In the genomic region with DNA sequence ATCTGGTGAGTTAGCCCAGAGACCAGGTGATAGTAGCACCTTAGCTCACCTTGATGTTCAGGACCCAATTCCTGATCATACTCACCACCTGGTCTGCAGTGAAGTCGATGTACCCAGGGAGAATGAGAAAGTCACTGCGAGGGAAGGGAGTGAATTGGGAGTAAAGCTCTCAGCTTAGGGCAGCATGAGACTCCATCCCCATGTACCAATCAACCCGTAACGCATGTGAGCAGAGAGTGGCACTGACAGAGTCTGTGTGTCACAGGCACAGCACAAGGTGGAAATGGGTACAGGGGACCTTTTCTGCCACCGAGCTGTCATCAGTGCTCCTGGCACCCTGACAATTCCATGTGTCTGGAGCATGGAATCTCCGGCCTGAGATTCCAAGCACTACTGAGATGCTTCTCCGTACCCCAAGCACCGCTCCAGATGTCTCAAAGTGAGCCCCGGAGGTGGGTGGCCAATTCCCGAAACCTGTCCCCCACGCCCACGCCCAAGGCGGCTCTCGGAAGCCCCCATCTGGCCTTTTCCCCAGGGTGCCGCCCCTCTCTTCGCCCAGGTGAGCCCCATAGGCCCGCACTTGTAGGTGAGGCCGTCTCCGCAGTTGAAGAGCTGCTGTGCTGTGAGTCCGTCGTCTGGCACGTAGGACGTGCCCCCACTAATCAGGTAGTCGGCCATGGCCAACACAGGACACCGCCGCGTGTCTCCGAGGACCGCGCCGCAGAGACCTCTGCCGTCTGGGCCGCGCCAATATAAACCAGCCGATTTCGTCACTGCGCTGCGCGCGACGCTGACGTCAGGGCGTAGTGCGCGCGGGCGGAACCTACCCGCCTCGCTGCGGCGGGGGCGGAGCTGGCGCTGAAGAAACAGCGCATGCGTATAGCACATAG, we compare ENCODE assay signal across 1 cellular context.
TF ChIP-seq lines count a peak whose summit lies in the region.

TSS of gene IMPDH2 (minus strand) at position 726 of the 890 bp plus-strand sequence. CDS start at position 678, 48 bp downstream.

TF ChIP-seq in K562, 482 proteins besides CTCF, POLR2A, EP300 and RAD21 (continued from another document and continues in another):
- TF ChIP-seq, protein P1, sequence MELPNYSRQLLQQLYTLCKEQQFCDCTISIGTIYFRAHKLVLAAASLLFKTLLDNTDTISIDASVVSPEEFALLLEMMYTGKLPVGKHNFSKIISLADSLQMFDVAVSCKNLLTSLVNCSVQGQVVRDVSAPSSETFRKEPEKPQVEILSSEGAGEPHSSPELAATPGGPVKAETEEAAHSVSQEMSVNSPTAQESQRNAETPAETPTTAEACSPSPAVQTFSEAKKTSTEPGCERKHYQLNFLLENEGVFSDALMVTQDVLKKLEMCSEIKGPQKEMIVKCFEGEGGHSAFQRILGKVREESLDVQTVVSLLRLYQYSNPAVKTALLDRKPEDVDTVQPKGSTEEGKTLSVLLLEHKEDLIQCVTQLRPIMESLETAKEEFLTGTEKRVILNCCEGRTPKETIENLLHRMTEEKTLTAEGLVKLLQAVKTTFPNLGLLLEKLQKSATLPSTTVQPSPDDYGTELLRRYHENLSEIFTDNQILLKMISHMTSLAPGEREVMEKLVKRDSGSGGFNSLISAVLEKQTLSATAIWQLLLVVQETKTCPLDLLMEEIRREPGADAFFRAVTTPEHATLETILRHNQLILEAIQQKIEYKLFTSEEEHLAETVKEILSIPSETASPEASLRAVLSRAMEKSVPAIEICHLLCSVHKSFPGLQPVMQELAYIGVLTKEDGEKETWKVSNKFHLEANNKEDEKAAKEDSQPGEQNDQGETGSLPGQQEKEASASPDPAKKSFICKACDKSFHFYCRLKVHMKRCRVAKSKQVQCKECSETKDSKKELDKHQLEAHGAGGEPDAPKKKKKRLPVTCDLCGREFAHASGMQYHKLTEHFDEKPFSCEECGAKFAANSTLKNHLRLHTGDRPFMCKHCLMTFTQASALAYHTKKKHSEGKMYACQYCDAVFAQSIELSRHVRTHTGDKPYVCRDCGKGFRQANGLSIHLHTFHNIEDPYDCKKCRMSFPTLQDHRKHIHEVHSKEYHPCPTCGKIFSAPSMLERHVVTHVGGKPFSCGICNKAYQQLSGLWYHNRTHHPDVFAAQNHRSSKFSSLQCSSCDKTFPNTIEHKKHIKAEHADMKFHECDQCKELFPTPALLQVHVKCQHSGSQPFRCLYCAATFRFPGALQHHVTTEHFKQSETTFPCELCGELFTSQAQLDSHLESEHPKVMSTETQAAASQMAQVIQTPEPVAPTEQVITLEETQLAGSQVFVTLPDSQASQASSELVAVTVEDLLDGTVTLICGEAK (IDR thresholded peaks at IDR 0.05), result no peak
- TF ChIP-seq, protein P1 (CRISPR knock-in tag; IDR thresholded peaks at IDR 0.05), result no peak
- TF ChIP-seq BRF1 (IDR thresholded peaks at IDR 0.05; ENCODE audit: borderline replicate concordance, extremely low read depth, insufficient read length) (no peak), ETV6 (IDR thresholded peaks at IDR 0.05; ENCODE audit: borderline replicate concordance in 1 of 2, low read depth in 2 of 2, low read length in 1 of 2) (no peak), ETV6 (CRISPR knock-in tag; IDR thresholded peaks at IDR 0.05; ENCODE audit: borderline replicate concordance) (no peak), E2F8 (IDR thresholded peaks at IDR 0.05; ENCODE audit: low read depth, partially characterized antibody) (peak; percentile 79), RNF2 (IDR thresholded peaks at IDR 0.05) (peak; percentile 56), SMAD4 (CRISPR knock-in tag; conservative IDR thresholded peaks at IDR 0.05) (peak; percentile 85), DEAF1 (CRISPR knock-in tag; IDR thresholded peaks at IDR 0.05) (no peak), HDAC8 (tag; IDR thresholded peaks at IDR 0.05) (no peak), ZBED1 (IDR thresholded peaks at IDR 0.05) (no peak), NUFIP1 (IDR thresholded peaks at IDR 0.05; ENCODE audit: partially characterized antibody) (no peak), TAL1 (IDR thresholded peaks at IDR 0.05) (no peak), ZNF695 (CRISPR knock-in tag; IDR thresholded peaks at IDR 0.05) (no peak), SIN3A (IDR thresholded peaks at IDR 0.05; ENCODE audit: borderline replicate concordance in 2 of 2, control insufficient read depth in 1 of 2, low read depth in 2 of 2, low read length in 2 of 2) (peak; percentile 73 to 76; a peak in 2 of 4 replicates), ZNF324 (CRISPR knock-in tag; IDR thresholded peaks at IDR 0.05) (no peak), SIN3B (IDR thresholded peaks at IDR 0.05; ENCODE audit: low read depth) (peak; percentile 64; the same call in 1 of the 2 replicates), NRF1 (conservative IDR thresholded peaks at IDR 0.05 in 1 of 2, IDR thresholded peaks at IDR 0.05 in 1 of 2) (peak; percentile 93 to 94), ZNF232 (CRISPR knock-in tag; IDR thresholded peaks at IDR 0.05) (no peak), ZNF584 (CRISPR knock-in tag; IDR thresholded peaks at IDR 0.05; ENCODE audit: low read depth) (no peak), RFX7 (CRISPR knock-in tag; IDR thresholded peaks at IDR 0.05) (no peak), MEIS2 (IDR thresholded peaks at IDR 0.05; ENCODE audit: partially characterized antibody) (peak; percentile 70), ZNF76 (CRISPR knock-in tag; IDR thresholded peaks at IDR 0.05; ENCODE audit: borderline replicate concordance) (no peak), ZNF140 (CRISPR knock-in tag; IDR thresholded peaks at IDR 0.05) (no peak), NCOA4 (IDR thresholded peaks at IDR 0.05; ENCODE audit: partially characterized antibody) (no peak), COPS2 (conservative IDR thresholded peaks at IDR 0.05) (no peak), ARID4B (CRISPR knock-in tag; IDR thresholded peaks at IDR 0.05) (peak; percentile 86)
- TF ChIP-seq, protein P2, sequence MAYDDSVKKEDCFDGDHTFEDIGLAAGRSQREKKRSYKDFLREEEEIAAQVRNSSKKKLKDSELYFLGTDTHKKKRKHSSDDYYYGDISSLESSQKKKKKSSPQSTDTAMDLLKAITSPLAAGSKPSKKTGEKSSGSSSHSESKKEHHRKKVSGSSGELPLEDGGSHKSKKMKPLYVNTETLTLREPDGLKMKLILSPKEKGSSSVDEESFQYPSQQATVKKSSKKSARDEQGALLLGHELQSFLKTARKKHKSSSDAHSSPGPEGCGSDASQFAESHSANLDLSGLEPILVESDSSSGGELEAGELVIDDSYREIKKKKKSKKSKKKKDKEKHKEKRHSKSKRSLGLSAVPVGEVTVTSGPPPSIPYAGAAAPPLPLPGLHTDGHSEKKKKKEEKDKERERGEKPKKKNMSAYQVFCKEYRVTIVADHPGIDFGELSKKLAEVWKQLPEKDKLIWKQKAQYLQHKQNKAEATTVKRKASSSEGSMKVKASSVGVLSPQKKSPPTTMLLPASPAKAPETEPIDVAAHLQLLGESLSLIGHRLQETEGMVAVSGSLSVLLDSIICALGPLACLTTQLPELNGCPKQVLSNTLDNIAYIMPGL (CRISPR knock-in tag; IDR thresholded peaks at IDR 0.05), result 0 out of 2 replicates have a peak, but pooled peaks have one; percentile 8
- TF ChIP-seq, protein P3, sequence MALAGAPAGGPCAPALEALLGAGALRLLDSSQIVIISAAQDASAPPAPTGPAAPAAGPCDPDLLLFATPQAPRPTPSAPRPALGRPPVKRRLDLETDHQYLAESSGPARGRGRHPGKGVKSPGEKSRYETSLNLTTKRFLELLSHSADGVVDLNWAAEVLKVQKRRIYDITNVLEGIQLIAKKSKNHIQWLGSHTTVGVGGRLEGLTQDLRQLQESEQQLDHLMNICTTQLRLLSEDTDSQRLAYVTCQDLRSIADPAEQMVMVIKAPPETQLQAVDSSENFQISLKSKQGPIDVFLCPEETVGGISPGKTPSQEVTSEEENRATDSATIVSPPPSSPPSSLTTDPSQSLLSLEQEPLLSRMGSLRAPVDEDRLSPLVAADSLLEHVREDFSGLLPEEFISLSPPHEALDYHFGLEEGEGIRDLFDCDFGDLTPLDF (CRISPR knock-in tag; IDR thresholded peaks at IDR 0.05), result 0 out of 2 replicates have a peak, but pooled peaks have one; percentile 16
- TF ChIP-seq, protein P4, sequence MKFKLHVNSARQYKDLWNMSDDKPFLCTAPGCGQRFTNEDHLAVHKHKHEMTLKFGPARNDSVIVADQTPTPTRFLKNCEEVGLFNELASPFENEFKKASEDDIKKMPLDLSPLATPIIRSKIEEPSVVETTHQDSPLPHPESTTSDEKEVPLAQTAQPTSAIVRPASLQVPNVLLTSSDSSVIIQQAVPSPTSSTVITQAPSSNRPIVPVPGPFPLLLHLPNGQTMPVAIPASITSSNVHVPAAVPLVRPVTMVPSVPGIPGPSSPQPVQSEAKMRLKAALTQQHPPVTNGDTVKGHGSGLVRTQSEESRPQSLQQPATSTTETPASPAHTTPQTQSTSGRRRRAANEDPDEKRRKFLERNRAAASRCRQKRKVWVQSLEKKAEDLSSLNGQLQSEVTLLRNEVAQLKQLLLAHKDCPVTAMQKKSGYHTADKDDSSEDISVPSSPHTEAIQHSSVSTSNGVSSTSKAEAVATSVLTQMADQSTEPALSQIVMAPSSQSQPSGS (CRISPR knock-in tag; IDR thresholded peaks at IDR 0.05), result no peak; the same call in 1 of the 2 replicates
